In the genomic region with DNA sequence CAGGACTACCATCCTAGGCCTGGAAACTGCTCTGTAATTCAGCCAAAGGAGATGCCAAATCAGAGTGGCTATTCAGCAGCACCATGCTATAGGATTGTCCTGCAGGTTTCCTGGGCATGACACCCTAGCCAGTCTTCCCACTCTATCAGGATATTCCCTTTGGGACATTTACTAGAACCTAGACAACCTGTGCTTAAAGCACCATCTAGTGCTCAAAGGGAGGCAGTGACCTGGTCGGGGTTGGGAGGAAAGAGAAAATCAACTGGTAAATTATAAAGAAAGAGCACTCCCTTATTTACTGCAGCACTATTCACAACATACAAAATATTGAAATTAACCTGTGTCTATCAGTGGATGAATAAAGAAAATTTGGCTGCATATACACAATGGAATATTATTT, we compare ENCODE assay signal across 8 cellular contexts.
DNase-seq lines count a peak whose midpoint lies in the region; ATAC-seq, FAIRE-seq and TF ChIP-seq lines count a peak whose summit lies in the region.

No MANE protein-coding gene starts in this region.

- CTCF ChIA-PET in BJ (lab: Yijun Ruan, JAX) (interaction anchor here (1.0 to 1.1 kb wide), 4 partner anchors 15 to 442 kb away, joined by 3 to 4 read pairs (median 4); no protein-coding TSS in a partner anchor), HEK293T (lab: Yijun Ruan, JAX) (interaction anchor here (0.8 kb wide), 1 partner anchor 16 kb away, joined by 3 read pairs; no protein-coding TSS in a partner anchor)

- H3K9ac ChIP-seq in keratinocyte (ENCODE audit: control insufficient read depth, extremely low read depth, insufficient read depth, low read length), result no peak overlapping the region

- TF ChIP-seq POLR2A in prostate gland (IDR thresholded peaks at IDR 0.05) (no peak), body of pancreas (IDR thresholded peaks at IDR 0.05) (no peak)

- H3K27ac ChIP-seq in VCaP, result no peak overlapping the region
- no peak overlapping the region for H3K27ac ChIP-seq in keratinocyte (ENCODE audit: control insufficient read depth, insufficient read depth, low read length)
- no peak overlapping the region for H3K27ac ChIP-seq in prostate gland
- H3K27ac ChIP-seq in body of pancreas, result no peak overlapping the region

- no peaks in the 10 kb centered on the region for H3K4me1 ChIP-seq in keratinocyte (ENCODE audit: control insufficient read depth, extremely low read depth, insufficient read depth, low read length)
- no peaks in the 10 kb centered on the region for H3K4me1 ChIP-seq in prostate gland (replicated peaks)
- H3K4me1 ChIP-seq in body of pancreas, result no peaks in the 10 kb centered on the region

- H3K36me3 ChIP-seq in BJ (ENCODE audit: control insufficient read depth, insufficient read depth, low read length) (no peaks in the 10 kb centered on the region), keratinocyte (ENCODE audit: control insufficient read depth in 2 of 2, extremely low read depth in 1 of 2, insufficient read depth in 2 of 2, low read length in 2 of 2) (no peaks in the 10 kb centered on the region), prostate gland (no peaks in the 10 kb centered on the region), body of pancreas (replicated peaks in 1 of 2; ENCODE audit: insufficient read depth in 1 of 2, low read depth in 2 of 2) (no peaks in the 10 kb centered on the region)

- no peak overlapping the region for H2AFZ ChIP-seq in keratinocyte (ENCODE audit: control insufficient read depth, low read length)

- dilution Hi-C loops in keratinocyte (cut with MboI; ENCODE audit: extremely low pct_ligation_motif_present, low sequenced_read_pairs), result loop anchor here (25.0 kb wide), 1 partner anchor 448 kb away; no protein-coding TSS in a partner anchor

- no peak for DNase-seq in BJ (ENCODE audit: low read depth)
- peak; percentile 50 for DNase-seq in HEK293T (ENCODE audit: extremely low spot score)
- DNase-seq in keratinocyte (ENCODE audit: low read depth, low spot score), result peak; percentile 7
- DNase-seq in inferior parietal cortex (ENCODE audit: extremely low spot score), result no peak
- no peak for DNase-seq in prostate gland (ENCODE audit: low spot score)
- DNase-seq in body of pancreas, result no peak

- POLR2A ChIA-PET in BJ (lab: Charles Lee), result no interaction called here
- POLR2A ChIA-PET in HEK293T (lab: Yijun Ruan, JAX), result no interaction called here

- no peaks in the 10 kb centered on the region for H4K20me1 ChIP-seq in keratinocyte (ENCODE audit: control insufficient read depth, extremely low read depth, insufficient read depth, low read length)

- no peak overlapping the region for H3K4me2 ChIP-seq in keratinocyte (ENCODE audit: control insufficient read depth, extremely low read depth, insufficient read depth, low read depth, low read length)

- peak; percentile 86 for FAIRE-seq in keratinocyte (lab: Jason Lieb, UNC)

- TF ChIP-seq CTCF in BJ (IDR thresholded peaks at IDR 0.05; ENCODE audit: insufficient read depth, low read depth, low read length), result peak; percentile 80
- TF ChIP-seq CTCF in VCaP (conservative IDR thresholded peaks at IDR 0.05), result peak; percentile 85
- peak; percentile 78 to 85 (median 81) for TF ChIP-seq CTCF in keratinocyte (optimal IDR thresholded peaks at IDR 0.05 in 1 of 3, IDR thresholded peaks at IDR 0.05 in 1 of 3, conservative IDR thresholded peaks at IDR 0.05 in 1 of 3; ENCODE audit: extremely low read depth in 1 of 3, insufficient read depth in 2 of 3, low read length in 3 of 3)
- peak in 2 of 4 experiments; percentile 15 to 29 for TF ChIP-seq CTCF in prostate gland (IDR thresholded peaks at IDR 0.05)
- TF ChIP-seq CTCF in body of pancreas (IDR thresholded peaks at IDR 0.05), result no peak

- H3K9me1 ChIP-seq in keratinocyte (ENCODE audit: control insufficient read depth, extremely low read depth, insufficient read depth, low read length), result no peaks in the 10 kb centered on the region

- WGBS in prostate gland, result 60% methylated on average over 1 of the region's 1 CpG
- 52 to 83% methylated on average over 1 of the region's 1 CpG for WGBS in body of pancreas, 2 donors

- ATAC-seq in body of pancreas (no peak), HG03139 (IDR thresholded peaks at IDR 0.05; ENCODE audit: unreplicated experiment) (no peak)

- no peaks in the 10 kb centered on the region for H3K79me2 ChIP-seq in keratinocyte (ENCODE audit: control insufficient read depth, insufficient read depth, low read length)

- no peaks in the 10 kb centered on the region for H3K27me3 ChIP-seq in BJ (ENCODE audit: control insufficient read depth, insufficient read depth, low read length)
- H3K27me3 ChIP-seq in keratinocyte (ENCODE audit: control insufficient read depth, extremely low read depth, insufficient read depth, low read length), result peaks cover 3% of the 10 kb centered on the region
- H3K27me3 ChIP-seq in prostate gland (replicated peaks; ENCODE audit: insufficient read depth), result no peaks in the 10 kb centered on the region
- H3K27me3 ChIP-seq in body of pancreas, result no peaks in the 10 kb centered on the region

- H3K9me3 ChIP-seq in keratinocyte (ENCODE audit: control insufficient read depth, low read depth, low read length), result no peaks in the 10 kb centered on the region
- no peaks in the 10 kb centered on the region for H3K9me3 ChIP-seq in prostate gland
- no peaks in the 10 kb centered on the region for H3K9me3 ChIP-seq in body of pancreas

- intact Hi-C loops in prostate gland (cut with DNase I), result no loop called here
- intact Hi-C loops in body of pancreas (cut with DNase I), result no loop called here

- no peak overlapping the region for H3K4me3 ChIP-seq in BJ (ENCODE audit: low read depth, low read length)
- no peak overlapping the region for H3K4me3 ChIP-seq in keratinocyte (ENCODE audit: control insufficient read depth in 2 of 3, extremely low read depth in 1 of 3, insufficient read depth in 2 of 3, low read depth in 1 of 3, low read length in 3 of 3)
- no peak overlapping the region for H3K4me3 ChIP-seq in prostate gland
- H3K4me3 ChIP-seq in body of pancreas, result no peak overlapping the region

TF ChIP-seq in HEK293T, 16 proteins besides CTCF, POLR2A, EP300 and RAD21:
- no peak for TF ChIP-seq FOXM1 (IDR thresholded peaks at IDR 0.05; ENCODE audit: borderline replicate concordance)
- TF ChIP-seq TARDBP (IDR thresholded peaks at IDR 0.05), result no peak
- TF ChIP-seq NFRKB (IDR thresholded peaks at IDR 0.05), result no peak
- TF ChIP-seq FOXK2 (IDR thresholded peaks at IDR 0.05), result no peak
- no peak for TF ChIP-seq FOXA1 (IDR thresholded peaks at IDR 0.05)
- TF ChIP-seq LEF1 (IDR thresholded peaks at IDR 0.05; ENCODE audit: borderline replicate concordance), result no peak
- TF ChIP-seq L3MBTL2 (conservative IDR thresholded peaks at IDR 0.05), result no peak
- TF ChIP-seq CTBP1 (IDR thresholded peaks at IDR 0.05; ENCODE audit: borderline replicate concordance), result no peak
- TF ChIP-seq SUZ12 (IDR thresholded peaks at IDR 0.05), result no peak
- TF ChIP-seq, protein P1, sequence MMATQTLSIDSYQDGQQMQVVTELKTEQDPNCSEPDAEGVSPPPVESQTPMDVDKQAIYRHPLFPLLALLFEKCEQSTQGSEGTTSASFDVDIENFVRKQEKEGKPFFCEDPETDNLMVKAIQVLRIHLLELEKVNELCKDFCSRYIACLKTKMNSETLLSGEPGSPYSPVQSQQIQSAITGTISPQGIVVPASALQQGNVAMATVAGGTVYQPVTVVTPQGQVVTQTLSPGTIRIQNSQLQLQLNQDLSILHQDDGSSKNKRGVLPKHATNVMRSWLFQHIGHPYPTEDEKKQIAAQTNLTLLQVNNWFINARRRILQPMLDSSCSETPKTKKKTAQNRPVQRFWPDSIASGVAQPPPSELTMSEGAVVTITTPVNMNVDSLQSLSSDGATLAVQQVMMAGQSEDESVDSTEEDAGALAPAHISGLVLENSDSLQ (IDR thresholded peaks at IDR 0.05), result no peak

Comparison
In these comparisons a context has a peak if more than half of its experiments do, and no peak if none do; other contexts are left out.
1. DNase-seq: peak in HEK293T (single experiment) and keratinocyte (single experiment); none in BJ (single experiment), inferior parietal cortex (single experiment), prostate gland (single experiment) and body of pancreas (0 of 4).
2. CTCF ChIP-seq: peak in BJ (single experiment), VCaP (single experiment) and keratinocyte (3 of 3); none in body of pancreas (0 of 7).